ENCODE assay signal across 1 cellular context in the genomic region with DNA sequence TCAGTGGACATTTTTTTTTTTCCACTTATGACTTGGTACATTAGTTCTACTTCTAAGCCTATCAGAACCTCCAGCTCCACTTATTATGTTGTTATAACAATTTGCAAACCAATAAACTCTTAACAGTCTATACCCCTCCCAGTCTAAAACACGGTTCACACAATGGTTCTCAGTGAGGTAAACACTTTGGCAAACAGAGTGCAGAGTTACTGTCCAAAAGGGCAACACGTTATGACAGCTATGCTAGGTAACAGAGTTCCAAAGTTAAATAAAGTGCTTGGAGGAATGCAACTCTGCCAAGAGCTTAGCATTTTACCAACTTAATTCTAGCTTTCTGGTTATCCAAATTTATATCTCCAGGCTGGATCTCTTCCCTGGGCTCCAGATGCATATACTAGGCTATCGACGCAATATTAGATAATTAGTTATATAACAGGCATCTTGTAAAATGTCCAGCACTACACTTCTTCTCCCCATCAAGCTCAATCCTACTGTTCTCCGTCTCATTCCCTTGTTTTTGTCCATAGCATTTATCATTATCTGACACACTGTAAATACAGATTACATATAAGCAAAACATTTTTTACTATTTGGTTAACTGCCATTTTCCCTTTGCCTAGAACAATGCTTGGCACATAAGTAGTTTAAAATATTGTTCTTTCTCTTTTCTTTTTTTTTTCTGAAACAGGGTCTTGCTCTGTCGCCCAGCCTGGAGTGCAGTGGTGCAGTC.
A peak's percentile ranks its signal among the peaks of the same experiment; 100 is the strongest.
TF ChIP-seq lines count a peak whose summit lies in the region.

No MANE protein-coding gene starts in this region.

TF ChIP-seq in liver, 16 proteins besides CTCF, POLR2A, EP300 and RAD21 (continued from another document):
- TF ChIP-seq, protein P1, sequence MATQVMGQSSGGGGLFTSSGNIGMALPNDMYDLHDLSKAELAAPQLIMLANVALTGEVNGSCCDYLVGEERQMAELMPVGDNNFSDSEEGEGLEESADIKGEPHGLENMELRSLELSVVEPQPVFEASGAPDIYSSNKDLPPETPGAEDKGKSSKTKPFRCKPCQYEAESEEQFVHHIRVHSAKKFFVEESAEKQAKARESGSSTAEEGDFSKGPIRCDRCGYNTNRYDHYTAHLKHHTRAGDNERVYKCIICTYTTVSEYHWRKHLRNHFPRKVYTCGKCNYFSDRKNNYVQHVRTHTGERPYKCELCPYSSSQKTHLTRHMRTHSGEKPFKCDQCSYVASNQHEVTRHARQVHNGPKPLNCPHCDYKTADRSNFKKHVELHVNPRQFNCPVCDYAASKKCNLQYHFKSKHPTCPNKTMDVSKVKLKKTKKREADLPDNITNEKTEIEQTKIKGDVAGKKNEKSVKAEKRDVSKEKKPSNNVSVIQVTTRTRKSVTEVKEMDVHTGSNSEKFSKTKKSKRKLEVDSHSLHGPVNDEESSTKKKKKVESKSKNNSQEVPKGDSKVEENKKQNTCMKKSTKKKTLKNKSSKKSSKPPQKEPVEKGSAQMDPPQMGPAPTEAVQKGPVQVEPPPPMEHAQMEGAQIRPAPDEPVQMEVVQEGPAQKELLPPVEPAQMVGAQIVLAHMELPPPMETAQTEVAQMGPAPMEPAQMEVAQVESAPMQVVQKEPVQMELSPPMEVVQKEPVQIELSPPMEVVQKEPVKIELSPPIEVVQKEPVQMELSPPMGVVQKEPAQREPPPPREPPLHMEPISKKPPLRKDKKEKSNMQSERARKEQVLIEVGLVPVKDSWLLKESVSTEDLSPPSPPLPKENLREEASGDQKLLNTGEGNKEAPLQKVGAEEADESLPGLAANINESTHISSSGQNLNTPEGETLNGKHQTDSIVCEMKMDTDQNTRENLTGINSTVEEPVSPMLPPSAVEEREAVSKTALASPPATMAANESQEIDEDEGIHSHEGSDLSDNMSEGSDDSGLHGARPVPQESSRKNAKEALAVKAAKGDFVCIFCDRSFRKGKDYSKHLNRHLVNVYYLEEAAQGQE (IDR thresholded peaks at IDR 0.05) = peak; percentile 82
- TF ChIP-seq TAF1 (conservative IDR thresholded peaks at IDR 0.05) (no peak), FOXA2 (IDR thresholded peaks at IDR 0.05) (peak; percentile 51), GABPA (IDR thresholded peaks at IDR 0.05 in 1 of 2, conservative IDR thresholded peaks at IDR 0.05 in 1 of 2) (no peak)
- TF ChIP-seq, protein P2, sequence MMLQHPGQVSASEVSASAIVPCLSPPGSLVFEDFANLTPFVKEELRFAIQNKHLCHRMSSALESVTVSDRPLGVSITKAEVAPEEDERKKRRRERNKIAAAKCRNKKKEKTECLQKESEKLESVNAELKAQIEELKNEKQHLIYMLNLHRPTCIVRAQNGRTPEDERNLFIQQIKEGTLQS (IDR thresholded peaks at IDR 0.05) = no peak
